2 cellular contexts compared by ENCODE assay signal in the genomic region with DNA sequence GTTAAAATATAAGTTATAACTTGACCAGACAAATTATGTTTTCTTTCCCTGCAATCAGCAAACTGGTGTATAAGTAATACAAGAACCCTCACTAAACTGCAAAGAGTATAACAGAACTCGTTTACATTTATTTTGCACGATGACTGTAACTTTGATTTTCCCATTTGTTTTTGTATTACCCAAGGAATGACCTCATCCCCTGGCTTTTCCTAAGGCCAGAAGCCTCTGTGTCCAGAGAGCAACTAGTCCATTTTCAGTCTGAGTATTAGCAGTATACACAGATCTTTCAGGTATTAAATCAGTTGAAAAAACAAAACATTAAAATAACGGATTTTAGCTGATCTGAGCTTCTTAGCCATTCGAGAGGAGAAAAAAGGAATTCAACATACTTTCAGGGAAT.
TF ChIP-seq lines count a peak whose summit lies in the region.

No MANE protein-coding gene starts in this region.

TF ChIP-seq in GM12891, 5 proteins besides CTCF, POLR2A, EP300 and RAD21 (continued from another document):
- no peak for TF ChIP-seq POLR2AphosphoS5 (IDR thresholded peaks at IDR 0.05; ENCODE audit: low read depth, low read length)
- TF ChIP-seq PAX5 (IDR thresholded peaks at IDR 0.05; ENCODE audit: insufficient read depth, low read length, severe bottlenecking), result no peak
- TF ChIP-seq TAF1 (IDR thresholded peaks at IDR 0.05; ENCODE audit: low read depth, low read length), result no peak
- no peak for TF ChIP-seq POU2F2 (IDR thresholded peaks at IDR 0.05; ENCODE audit: low read depth, low read length)

TF ChIP-seq in IMR-90, 13 proteins besides CTCF, POLR2A, EP300 and RAD21:
- TF ChIP-seq, protein P1, sequence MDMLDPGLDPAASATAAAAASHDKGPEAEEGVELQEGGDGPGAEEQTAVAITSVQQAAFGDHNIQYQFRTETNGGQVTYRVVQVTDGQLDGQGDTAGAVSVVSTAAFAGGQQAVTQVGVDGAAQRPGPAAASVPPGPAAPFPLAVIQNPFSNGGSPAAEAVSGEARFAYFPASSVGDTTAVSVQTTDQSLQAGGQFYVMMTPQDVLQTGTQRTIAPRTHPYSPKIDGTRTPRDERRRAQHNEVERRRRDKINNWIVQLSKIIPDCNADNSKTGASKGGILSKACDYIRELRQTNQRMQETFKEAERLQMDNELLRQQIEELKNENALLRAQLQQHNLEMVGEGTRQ (IDR thresholded peaks at IDR 0.05; ENCODE audit: low read depth, low read length), result no peak
- TF ChIP-seq NFE2L2 (IDR thresholded peaks at IDR 0.05; ENCODE audit: low read depth, low read length) (no peak), SMC3 (IDR thresholded peaks at IDR 0.05; ENCODE audit: low read depth, low read length) (no peak), CHD1 (IDR thresholded peaks at IDR 0.05; ENCODE audit: low read depth, low read length) (no peak), MAZ (IDR thresholded peaks at IDR 0.05; ENCODE audit: borderline replicate concordance, low read depth, low read length) (no peak), MXI1 (IDR thresholded peaks at IDR 0.05; ENCODE audit: borderline replicate concordance, low read depth, low read length) (no peak), RCOR1 (IDR thresholded peaks at IDR 0.05; ENCODE audit: insufficient replicate concordance, low read length) (no peak), BHLHE40 (IDR thresholded peaks at IDR 0.05; ENCODE audit: low read depth, low read length) (no peak), CEBPB (IDR thresholded peaks at IDR 0.05; ENCODE audit: low read depth, low read length) (no peak), RFX5 (IDR thresholded peaks at IDR 0.05; ENCODE audit: low read depth, low read length) (no peak), FOS (IDR thresholded peaks at IDR 0.05; ENCODE audit: low read depth, low read length) (no peak), MAFK (IDR thresholded peaks at IDR 0.05; ENCODE audit: low read depth, low read length) (no peak)
- TF ChIP-seq, protein P2, sequence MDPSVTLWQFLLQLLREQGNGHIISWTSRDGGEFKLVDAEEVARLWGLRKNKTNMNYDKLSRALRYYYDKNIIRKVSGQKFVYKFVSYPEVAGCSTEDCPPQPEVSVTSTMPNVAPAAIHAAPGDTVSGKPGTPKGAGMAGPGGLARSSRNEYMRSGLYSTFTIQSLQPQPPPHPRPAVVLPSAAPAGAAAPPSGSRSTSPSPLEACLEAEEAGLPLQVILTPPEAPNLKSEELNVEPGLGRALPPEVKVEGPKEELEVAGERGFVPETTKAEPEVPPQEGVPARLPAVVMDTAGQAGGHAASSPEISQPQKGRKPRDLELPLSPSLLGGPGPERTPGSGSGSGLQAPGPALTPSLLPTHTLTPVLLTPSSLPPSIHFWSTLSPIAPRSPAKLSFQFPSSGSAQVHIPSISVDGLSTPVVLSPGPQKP (IDR thresholded peaks at IDR 0.05; ENCODE audit: borderline replicate concordance, low read depth, low read length), result no peak
